In genomic region chr16:67707210-67707609, GRCh38 we compare ENCODE assay signal across 7 cellular contexts.
"Had no signal": no experiment of that assay in that cellular context is flagged by ENCODE, and none has a peak within 500 bp of the region (broad histone marks: within the 10 kb centered on the region; RNA-seq: fewer than 3 reads in every experiment).

No MANE protein-coding gene starts in this region.

- H3K27ac ChIP-seq: HL-60, KMS-11 had no signal

- DNase-seq: IMR-90, KBM-7, KG1 had no signal

- FAIRE-seq: HepG2, HTR-8/SVneo had no signal

- ATAC-seq: HepG2 had no signal

- H3K4me2 ChIP-seq: KMS-11 had no signal

- H3K9ac ChIP-seq: KMS-11 had no signal
